In the genomic region with DNA sequence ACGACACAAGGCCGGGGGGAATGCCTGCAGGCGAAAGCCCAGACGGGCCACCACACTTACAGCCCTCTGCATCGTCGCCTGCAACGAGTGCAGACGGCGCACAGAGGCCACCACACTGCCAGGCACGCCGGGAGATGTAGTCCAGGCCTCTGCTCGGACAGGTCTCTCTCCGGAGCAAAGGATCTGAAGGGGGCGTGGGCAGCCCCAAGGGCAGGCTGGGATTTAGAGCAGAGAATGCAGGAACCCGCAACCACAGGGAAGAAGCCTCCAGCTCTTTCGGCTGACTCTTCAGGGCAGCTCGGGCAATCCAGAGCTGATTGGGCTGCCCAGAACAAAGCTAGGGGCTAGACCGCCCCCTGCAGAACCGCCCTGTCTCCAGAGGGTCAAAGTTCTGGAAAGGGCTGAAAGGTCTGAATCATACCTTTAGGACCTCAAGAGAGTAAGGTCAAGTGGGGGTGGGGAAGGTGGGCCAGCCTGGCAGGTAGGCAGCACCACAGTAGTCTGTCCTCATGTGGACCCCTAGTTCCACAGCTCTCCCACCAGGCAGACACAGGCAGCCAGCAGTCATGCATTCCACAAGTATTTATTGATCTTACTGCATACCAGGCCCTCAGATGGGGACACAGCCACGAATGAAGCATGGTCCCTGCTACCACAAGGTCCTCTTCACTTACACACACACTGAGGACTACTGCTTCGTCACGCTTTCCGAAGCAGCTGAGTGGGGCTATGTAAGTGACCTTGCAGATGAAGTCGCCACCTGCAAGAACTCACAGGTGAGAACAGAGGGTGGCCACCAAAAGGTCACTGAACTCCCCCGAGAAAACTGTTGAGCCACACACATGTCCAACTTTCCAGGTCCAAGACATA, we compare ENCODE assay signal across 9 cellular contexts. TPM values are rescaled to one million over a fixed set of nuclear protein-coding genes. Genes with fewer than 3 reads are reported as not detected.
A peak's percentile ranks its signal among the peaks of the same experiment; 100 is the strongest.
DNase-seq lines count a peak whose midpoint lies in the region; TF ChIP-seq lines count a peak whose summit lies in the region.
"Had no signal": no experiment of that assay in that cellular context is flagged by ENCODE, and none has a peak within 500 bp of the region (broad histone marks: within the 10 kb centered on the region; RNA-seq: fewer than 3 reads in every experiment).

A gene with protein sequence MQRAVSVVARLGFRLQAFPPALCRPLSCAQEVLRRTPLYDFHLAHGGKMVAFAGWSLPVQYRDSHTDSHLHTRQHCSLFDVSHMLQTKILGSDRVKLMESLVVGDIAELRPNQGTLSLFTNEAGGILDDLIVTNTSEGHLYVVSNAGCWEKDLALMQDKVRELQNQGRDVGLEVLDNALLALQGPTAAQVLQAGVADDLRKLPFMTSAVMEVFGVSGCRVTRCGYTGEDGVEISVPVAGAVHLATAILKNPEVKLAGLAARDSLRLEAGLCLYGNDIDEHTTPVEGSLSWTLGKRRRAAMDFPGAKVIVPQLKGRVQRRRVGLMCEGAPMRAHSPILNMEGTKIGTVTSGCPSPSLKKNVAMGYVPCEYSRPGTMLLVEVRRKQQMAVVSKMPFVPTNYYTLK (minus strand): TSS at position 95 of the 870 bp plus-strand sequence. CDS start 23 bp downstream, at position 72.

- DNase-seq in D341Med (ENCODE audit: low spot score) (peak; percentile 20), hepatocyte (ENCODE audit: low spot score) (peak; percentile 74), NCI-H128 (lab: John Stamatoyannopoulos, UW; ENCODE audit: unreplicated experiment) (no peak), ACHN (no peak), BE2C (no peak)
- DNase-seq in activated naive CD8-positive, alpha-beta T cell treated with anti-CD3 and anti-CD28 coated beads for 36 hours = no peak
- DNase-seq in activated effector memory CD4-positive, alpha-beta T cell treated with Interleukin-2 at 50 U/mL for 16 hours = no peak
- DNase-seq: stimulated activated naive CD8-positive, alpha-beta T cell treated with anti-CD3 and anti-CD28 coated beads, Interleukin-15, amount 100 ng/mL, for 72 hours had no signal

- no peaks in the 10 kb centered on the region for H3K36me3 ChIP-seq in hepatocyte (replicated peaks; ENCODE audit: insufficient read depth, low read depth)
- no peaks in the 10 kb centered on the region for H3K36me3 ChIP-seq in parathyroid adenoma (ENCODE audit: control insufficient read depth, insufficient read depth, low read length)
- no peaks in the 10 kb centered on the region for H3K36me3 ChIP-seq in BE2C

- no peaks in the 10 kb centered on the region for H3K27me3 Mint-ChIP-seq in activated naive CD8-positive, alpha-beta T cell treated with anti-CD3 and anti-CD28 coated beads for 36 hours
- H3K27me3 Mint-ChIP-seq: stimulated activated naive CD8-positive, alpha-beta T cell treated with anti-CD3 and anti-CD28 coated beads, Interleukin-15, amount 100 ng/mL, for 72 hours had no signal

- H3K9me3 ChIP-seq in hepatocyte (ENCODE audit: low read depth) = no peaks in the 10 kb centered on the region
- no peaks in the 10 kb centered on the region for H3K9me3 ChIP-seq in parathyroid adenoma (ENCODE audit: control insufficient read depth, low read length)
- no peaks in the 10 kb centered on the region for H3K9me3 ChIP-seq in BE2C

- H2AFZ ChIP-seq in hepatocyte (peak within 1 kb of the TSS; percentile 16), parathyroid adenoma (peak within 1 kb of the TSS; percentile 81)

- no peak for TF ChIP-seq CTCF in hepatocyte (IDR thresholded peaks at IDR 0.05; ENCODE audit: poor library complexity)
- TF ChIP-seq CTCF in parathyroid adenoma (IDR thresholded peaks at IDR 0.05) = no peak
- TF ChIP-seq CTCF in BE2C (IDR thresholded peaks at IDR 0.05; ENCODE audit: low read depth, low read length) = no peak

- H3K4me3 Mint-ChIP-seq in activated naive CD8-positive, alpha-beta T cell treated with anti-CD3 and anti-CD28 coated beads for 36 hours = peak within 1 kb of the TSS; percentile 43

- H3K4me2 ChIP-seq in hepatocyte (peak within 1 kb of the TSS; percentile 83), parathyroid adenoma (ENCODE audit: low read length) (peak within 1 kb of the TSS; percentile 9)

- no peaks in the 10 kb centered on the region for H3K27me3 ChIP-seq in hepatocyte
- no peaks in the 10 kb centered on the region for H3K27me3 ChIP-seq in parathyroid adenoma (ENCODE audit: control insufficient read depth, insufficient read depth, low read length)
- H3K27me3 ChIP-seq in BE2C = no peaks in the 10 kb centered on the region

- H3K79me2 ChIP-seq in hepatocyte (peaks cover 8% of the 10 kb centered on the region), parathyroid adenoma (peaks cover 7% of the 10 kb centered on the region)

- peaks cover 6% of the 10 kb centered on the region for H3K36me3 Mint-ChIP-seq in activated naive CD8-positive, alpha-beta T cell treated with anti-CD3 and anti-CD28 coated beads for 36 hours

- 23% methylated on average over 25 of the region's 25 CpGs for whole genome bisulfite sequencing in hepatocyte (ENCODE audit: low lambda C conversion rate, missing lambda C conversion rate)

- peaks cover 37% of the 10 kb centered on the region for H3K4me1 Mint-ChIP-seq in activated naive CD8-positive, alpha-beta T cell treated with anti-CD3 and anti-CD28 coated beads for 36 hours

- no peaks in the 10 kb centered on the region for H4K20me1 ChIP-seq in hepatocyte (ENCODE audit: insufficient read depth, poor library complexity, severe bottlenecking)

- H3K27ac Mint-ChIP-seq in activated naive CD8-positive, alpha-beta T cell treated with anti-CD3 and anti-CD28 coated beads for 36 hours = no peak within 1 kb of the TSS

- no peaks in the 10 kb centered on the region for H3K9me3 Mint-ChIP-seq in activated naive CD8-positive, alpha-beta T cell treated with anti-CD3 and anti-CD28 coated beads for 36 hours
- H3K9me3 Mint-ChIP-seq: stimulated activated naive CD8-positive, alpha-beta T cell treated with anti-CD3 and anti-CD28 coated beads, Interleukin-15, amount 100 ng/mL, for 72 hours had no signal

- H3K9me2 ChIP-seq in hepatocyte (replicated peaks; ENCODE audit: insufficient read depth) = no peaks in the 10 kb centered on the region

- peak within 1 kb of the TSS; percentile 34 for H3K4me3 ChIP-seq in hepatocyte
- no peak within 1 kb of the TSS for H3K4me3 ChIP-seq in parathyroid adenoma (ENCODE audit: low read depth, low read length)
- H3K4me3 ChIP-seq in BE2C (ENCODE audit: low read depth, low read length) = no peak within 1 kb of the TSS

- peak within 1 kb of the TSS; percentile 51 for H3K9ac ChIP-seq in parathyroid adenoma

- H3K27ac ChIP-seq in hepatocyte (peak within 1 kb of the TSS; percentile 72), parathyroid adenoma (peak within 1 kb of the TSS; percentile 63)

- in situ Hi-C loops in ACHN (cut with HindIII; ENCODE audit: low pct_ligation_motif_present, low pct_unique_long_range_greater_than_20kb, low sequenced_read_pairs) = no loop called here

- peaks cover 17% of the 10 kb centered on the region for H3K4me1 ChIP-seq in hepatocyte (ENCODE audit: insufficient read depth)
- peaks cover 12% of the 10 kb centered on the region for H3K4me1 ChIP-seq in parathyroid adenoma
- H3K4me1 ChIP-seq in BE2C = no peaks in the 10 kb centered on the region

RNA-seq across cellular contexts. Expression of the gene that starts here (rescaled TPM):
- 1 to 10 TPM in 1 of 2 experiments, under 1 TPM in 1; 0.42 to 2.0 TPM for total RNA-seq in activated naive CD8-positive, alpha-beta T cell treated with anti-CD3 and anti-CD28 coated beads for 36 hours
- total RNA-seq in hepatocyte = 19.0 and 26.5 TPM in 2 replicates
- polyA plus RNA-seq in hepatocyte = 32.7 and 39.7 TPM in 2 replicates
- polyA plus RNA-seq in BE2C (2012; ENCODE audit: insufficient read depth, insufficient read length, low read depth) = 2.0 TPM

Comparison
In these comparisons a context has a peak if more than half of its experiments do, and no peak if none do; other contexts are left out.
1. DNase-seq: peak in D341Med (single experiment) and hepatocyte (single experiment); none in activated naive CD8-positive, alpha-beta T cell treated with anti-CD3 and anti-CD28 coated beads for 36 hours (single experiment), NCI-H128 (single experiment), ACHN (single experiment), BE2C (single experiment) and activated effector memory CD4-positive, alpha-beta T cell treated with Interleukin-2 at 50 U/mL for 16 hours (single experiment).